Comparison of ENCODE assay signal across 10 cellular contexts in the genomic region with DNA sequence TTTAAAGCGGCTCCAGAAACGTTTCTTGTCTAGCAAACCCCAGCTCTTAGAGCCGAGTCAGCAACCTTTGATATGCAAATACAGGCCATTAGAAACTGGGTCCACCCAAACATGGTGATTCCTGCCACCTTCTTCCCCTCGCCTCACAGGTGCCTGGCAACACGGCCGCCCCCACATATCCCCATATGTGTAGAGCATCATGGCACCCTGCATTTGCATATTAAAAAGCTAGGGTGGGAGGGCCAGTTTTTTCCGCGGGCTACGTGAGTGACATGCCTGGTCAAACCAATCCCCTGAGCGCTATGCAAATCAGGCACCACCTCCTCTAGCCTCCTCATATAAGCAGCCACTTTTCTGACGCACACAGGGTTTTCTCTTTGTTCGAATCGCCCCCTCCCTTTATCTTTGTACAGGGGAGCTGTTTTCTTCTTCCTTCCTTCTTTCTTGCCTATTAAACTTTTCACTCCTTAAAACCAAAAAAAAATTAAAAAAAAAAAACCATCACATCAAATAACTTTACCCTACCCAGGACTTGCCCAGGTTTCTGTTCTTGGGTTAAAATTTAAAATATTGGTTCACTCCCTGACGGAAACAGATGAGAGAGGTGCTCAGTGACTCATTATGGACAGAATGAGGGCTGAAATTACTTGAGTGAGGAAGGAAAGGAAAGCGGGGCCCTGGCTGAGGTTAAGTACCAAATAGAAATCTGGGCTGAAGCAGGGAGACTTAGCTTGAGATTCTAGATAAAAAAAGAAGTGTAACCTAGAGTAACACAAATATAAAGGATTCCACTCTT. TPM values are rescaled to one million over a fixed set of nuclear protein-coding genes. Genes with fewer than 3 reads are reported as not detected.
DNase-seq lines count a peak whose midpoint lies in the region; ATAC-seq lines count a peak whose summit lies in the region.
"Had no signal": no experiment of that assay in that cellular context is flagged by ENCODE, and none has a peak within 500 bp of the region (broad histone marks: within the 10 kb centered on the region; RNA-seq: fewer than 3 reads in every experiment).

No MANE protein-coding gene starts in this region.

- H3K4me3 ChIP-seq in neuronal stem cell (ENCODE audit: low read length in 2 of 2) = no peak overlapping the region
- H3K4me3 ChIP-seq: right atrium auricular region, SK-N-MC had no signal

- peaks cover 1% of the 10 kb centered on the region for H3K79me1 ChIP-seq in neuronal stem cell (ENCODE audit: low read depth, low read length)

- peaks cover 78% of the 10 kb centered on the region for H3K4me1 Mint-ChIP-seq in activated CD4-positive, alpha-beta memory T cell treated with anti-CD3 and anti-CD28 coated beads for 36 hours (ENCODE audit: low read depth)
- H3K4me1 Mint-ChIP-seq in effector memory CD8-positive, alpha-beta T cell (ENCODE audit: low read depth in 2 of 2) = peaks cover 33 to 63% of the 10 kb centered on the region in 2 donors

- no peak overlapping the region for H4K91ac ChIP-seq in neuronal stem cell (ENCODE audit: low read depth, low read length, poor library complexity)

- no peak overlapping the region for H4K8ac ChIP-seq in neuronal stem cell (ENCODE audit: low read depth, low read length)

- H3K4me3 Mint-ChIP-seq in activated CD4-positive, alpha-beta memory T cell treated with anti-CD3 and anti-CD28 coated beads for 36 hours = peak overlapping the region; percentile 78
- H3K4me3 Mint-ChIP-seq in effector memory CD8-positive, alpha-beta T cell = peak overlapping the region; percentile 69 to 72

- H3K4me1 ChIP-seq in neuronal stem cell (ENCODE audit: control insufficient read depth in 2 of 2, insufficient read depth in 1 of 2, low read depth in 1 of 2, low read length in 2 of 2) = no peaks in the 10 kb centered on the region

- H3K18ac ChIP-seq in neuronal stem cell (ENCODE audit: low read length) = no peak overlapping the region

- no peaks in the 10 kb centered on the region for H3K27me3 ChIP-seq in neuronal stem cell (ENCODE audit: control insufficient read depth in 3 of 3, insufficient read depth in 3 of 3, low read depth in 1 of 3, low read length in 3 of 3)
- H3K27me3 ChIP-seq: right atrium auricular region had no signal

- H2BK12ac ChIP-seq in neuronal stem cell (ENCODE audit: low read length) = no peak overlapping the region

- H2BK15ac ChIP-seq in neuronal stem cell (ENCODE audit: low read length) = no peak overlapping the region

- H3K27ac ChIP-seq in neuronal stem cell (replicated peaks; ENCODE audit: low read length) = no peak overlapping the region
- H3K27ac ChIP-seq: right atrium auricular region, SK-N-MC had no signal

- H2BK120ac ChIP-seq in neuronal stem cell (ENCODE audit: low read depth, low read length) = no peak overlapping the region

- no peak overlapping the region for H2BK5ac ChIP-seq in neuronal stem cell (ENCODE audit: low read length)

- CTCF ChIA-PET in activated CD4-positive, alpha-beta memory T cell treated with anti-CD3 and anti-CD28 coated beads for 36 hours (lab: Charles Lee) = interaction anchor here (0.7 to 3.7 kb wide), 8 partner anchors 9 to 170 kb away, joined by 3 to 41 read pairs (median 6); partner anchors contain the start of gene STK17A

- H3K36me3 ChIP-seq in neuronal stem cell (replicated peaks in 1 of 2; ENCODE audit: control insufficient read depth in 2 of 2, insufficient read depth in 2 of 2, low read length in 2 of 2) = peaks cover 0 to 10% of the 10 kb centered on the region in 2 donors
- H3K36me3 ChIP-seq: right atrium auricular region had no signal

- no peak overlapping the region for H2AFZ ChIP-seq in neuronal stem cell (ENCODE audit: low read length)

- POLR2A ChIA-PET in activated CD4-positive, alpha-beta memory T cell treated with anti-CD3 and anti-CD28 coated beads for 36 hours (lab: Charles Lee) = interaction anchor here (0.7 to 3.4 kb wide), 7 partner anchors 8 to 87 kb away, joined by 4 to 26 read pairs (median 5); partner anchors contain the start of gene STK17A

- peak; percentile 96 for DNase-seq in activated CD4-positive, alpha-beta memory T cell treated with anti-CD3 and anti-CD28 coated beads for 36 hours
- DNase-seq in effector memory CD8-positive, alpha-beta T cell = peak; percentile 51 to 59 (median 54)
- peak; percentile 52 for DNase-seq in stimulated activated CD8-positive, alpha-beta memory T cell treated with anti-CD3 and anti-CD28 coated beads, Interleukin-12 subunit alpha, Interleukin-12 subunit beta, amount 100 ng/mL, for 4 hours (ENCODE audit: low read depth)
- DNase-seq in Ammon's horn (ENCODE audit: low spot score) = no peak
- no peak for DNase-seq in posterior vena cava (ENCODE audit: low spot score)
- DNase-seq in neuronal stem cell (ENCODE audit: low spot score) = no peak

- no peak overlapping the region for H3K14ac ChIP-seq in neuronal stem cell (ENCODE audit: low read length)

- no peak overlapping the region for H2AK5ac ChIP-seq in neuronal stem cell (ENCODE audit: low read depth, low read length)

- H3K27ac Mint-ChIP-seq in activated CD4-positive, alpha-beta memory T cell treated with anti-CD3 and anti-CD28 coated beads for 36 hours = peak overlapping the region; percentile 96
- H3K27ac Mint-ChIP-seq in effector memory CD8-positive, alpha-beta T cell = peak overlapping the region; percentile 87 to 91

- ATAC-seq in HG02840 (IDR thresholded peaks at IDR 0.05; ENCODE audit: low FRiP score, unreplicated experiment) (peak; percentile 68), HG03095 (IDR thresholded peaks at IDR 0.05; ENCODE audit: unreplicated experiment) (no peak)
- ATAC-seq in effector memory CD8-positive, alpha-beta T cell (replicated peaks) = peak; percentile 79

- peaks cover 2 to 51% of the 10 kb centered on the region in 2 donors for H3K9me3 ChIP-seq in neuronal stem cell (replicated peaks in 1 of 2; ENCODE audit: control insufficient read depth in 2 of 2, insufficient read depth in 1 of 2, low read depth in 1 of 2, low read length in 2 of 2)
- H3K9me3 ChIP-seq: right atrium auricular region had no signal

- H3K23ac ChIP-seq in neuronal stem cell (ENCODE audit: low read depth, low read length, poor library complexity) = no peak overlapping the region

- no peak overlapping the region for H3K9ac ChIP-seq in neuronal stem cell (ENCODE audit: low read depth, low read length, poor library complexity)

- WGBS in neuronal stem cell (ENCODE audit: extremely low coverage in 2 of 2, insufficient read length in 2 of 2, insufficient replicate concordance in 1 of 2), 2 donors = no CpG with 5 or more reads among the region's 15 CpGs

- intact Hi-C loops in activated CD4-positive, alpha-beta memory T cell treated with anti-CD3 and anti-CD28 coated beads for 36 hours (cut with micrococcal nuclease) = loop anchor here (1.0 to 2.0 kb wide), 6 partner anchors 10 to 413 kb away; partner anchors contain the start of gene POLM
- intact Hi-C loops in posterior vena cava (cut with DNase I) = no loop called here

- H3K36me3 Mint-ChIP-seq in activated CD4-positive, alpha-beta memory T cell treated with anti-CD3 and anti-CD28 coated beads for 36 hours = peaks cover 49% of the 10 kb centered on the region
- peaks cover 3% of the 10 kb centered on the region for H3K36me3 Mint-ChIP-seq in effector memory CD8-positive, alpha-beta T cell (ENCODE audit: insufficient read depth)

- no peaks in the 10 kb centered on the region for H3K27me3 Mint-ChIP-seq in activated CD4-positive, alpha-beta memory T cell treated with anti-CD3 and anti-CD28 coated beads for 36 hours
- no peaks in the 10 kb centered on the region for H3K27me3 Mint-ChIP-seq in effector memory CD8-positive, alpha-beta T cell

- no peak overlapping the region for H3K4ac ChIP-seq in neuronal stem cell (ENCODE audit: low read length)

- peaks cover 41% of the 10 kb centered on the region for H3K9me3 Mint-ChIP-seq in activated CD4-positive, alpha-beta memory T cell treated with anti-CD3 and anti-CD28 coated beads for 36 hours
- H3K9me3 Mint-ChIP-seq in effector memory CD8-positive, alpha-beta T cell = no peaks in the 10 kb centered on the region

- no peak overlapping the region for H3K4me2 ChIP-seq in neuronal stem cell (ENCODE audit: insufficient read depth, low read length, poor library complexity, severe bottlenecking)

RNA-seq across cellular contexts. Expression of gene COA1, which starts 59.8 kb away (rescaled TPM):
- 10 to 100 TPM; 78.9 to 79.6 TPM for total RNA-seq in activated CD4-positive, alpha-beta memory T cell treated with anti-CD3 and anti-CD28 coated beads for 36 hours
- total RNA-seq in posterior vena cava = 10 to 100 TPM; 29.0 to 29.6 TPM
- 218 TPM for polyA plus RNA-seq in neuronal stem cell (2013, experiment 1 of 2)
- polyA plus RNA-seq in neuronal stem cell (2013, experiment 2 of 2) = 216 TPM

Comparison
In these comparisons a context has a peak if more than half of its experiments do, and no peak if none do; other contexts are left out.
1. DNase-seq: peak in activated CD4-positive, alpha-beta memory T cell treated with anti-CD3 and anti-CD28 coated beads for 36 hours (single experiment), effector memory CD8-positive, alpha-beta T cell (3 of 3) and stimulated activated CD8-positive, alpha-beta memory T cell treated with anti-CD3 and anti-CD28 coated beads, Interleukin-12 subunit alpha, Interleukin-12 subunit beta, amount 100 ng/mL, for 4 hours (single experiment); none in Ammon's horn (single experiment), posterior vena cava (single experiment) and neuronal stem cell (single experiment).